ENCODE assay signal across 1 cellular context in genomic region chr12:39587247-39587646, GRCh38.
TF ChIP-seq lines count a peak whose summit lies in the region.

No MANE protein-coding gene starts in this region.

TF ChIP-seq in WTC11, 78 proteins besides CTCF, POLR2A, EP300 and RAD21 (continued from another document):
- TF ChIP-seq, protein P1, sequence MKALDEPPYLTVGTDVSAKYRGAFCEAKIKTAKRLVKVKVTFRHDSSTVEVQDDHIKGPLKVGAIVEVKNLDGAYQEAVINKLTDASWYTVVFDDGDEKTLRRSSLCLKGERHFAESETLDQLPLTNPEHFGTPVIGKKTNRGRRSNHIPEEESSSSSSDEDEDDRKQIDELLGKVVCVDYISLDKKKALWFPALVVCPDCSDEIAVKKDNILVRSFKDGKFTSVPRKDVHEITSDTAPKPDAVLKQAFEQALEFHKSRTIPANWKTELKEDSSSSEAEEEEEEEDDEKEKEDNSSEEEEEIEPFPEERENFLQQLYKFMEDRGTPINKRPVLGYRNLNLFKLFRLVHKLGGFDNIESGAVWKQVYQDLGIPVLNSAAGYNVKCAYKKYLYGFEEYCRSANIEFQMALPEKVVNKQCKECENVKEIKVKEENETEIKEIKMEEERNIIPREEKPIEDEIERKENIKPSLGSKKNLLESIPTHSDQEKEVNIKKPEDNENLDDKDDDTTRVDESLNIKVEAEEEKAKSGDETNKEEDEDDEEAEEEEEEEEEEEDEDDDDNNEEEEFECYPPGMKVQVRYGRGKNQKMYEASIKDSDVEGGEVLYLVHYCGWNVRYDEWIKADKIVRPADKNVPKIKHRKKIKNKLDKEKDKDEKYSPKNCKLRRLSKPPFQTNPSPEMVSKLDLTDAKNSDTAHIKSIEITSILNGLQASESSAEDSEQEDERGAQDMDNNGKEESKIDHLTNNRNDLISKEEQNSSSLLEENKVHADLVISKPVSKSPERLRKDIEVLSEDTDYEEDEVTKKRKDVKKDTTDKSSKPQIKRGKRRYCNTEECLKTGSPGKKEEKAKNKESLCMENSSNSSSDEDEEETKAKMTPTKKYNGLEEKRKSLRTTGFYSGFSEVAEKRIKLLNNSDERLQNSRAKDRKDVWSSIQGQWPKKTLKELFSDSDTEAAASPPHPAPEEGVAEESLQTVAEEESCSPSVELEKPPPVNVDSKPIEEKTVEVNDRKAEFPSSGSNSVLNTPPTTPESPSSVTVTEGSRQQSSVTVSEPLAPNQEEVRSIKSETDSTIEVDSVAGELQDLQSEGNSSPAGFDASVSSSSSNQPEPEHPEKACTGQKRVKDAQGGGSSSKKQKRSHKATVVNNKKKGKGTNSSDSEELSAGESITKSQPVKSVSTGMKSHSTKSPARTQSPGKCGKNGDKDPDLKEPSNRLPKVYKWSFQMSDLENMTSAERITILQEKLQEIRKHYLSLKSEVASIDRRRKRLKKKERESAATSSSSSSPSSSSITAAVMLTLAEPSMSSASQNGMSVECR (CRISPR knock-in tag; IDR thresholded peaks at IDR 0.05; ENCODE audit: borderline replicate concordance), result no peak
- TF ChIP-seq SMAD4 (CRISPR knock-in tag; IDR thresholded peaks at IDR 0.05) (no peak), ZNF423 (CRISPR knock-in tag; IDR thresholded peaks at IDR 0.05) (no peak), CBFB (CRISPR knock-in tag; IDR thresholded peaks at IDR 0.05; ENCODE audit: low read depth) (no peak), ZNF219 (CRISPR knock-in tag; IDR thresholded peaks at IDR 0.05; ENCODE audit: borderline replicate concordance) (no peak), E2F1 (CRISPR knock-in tag; IDR thresholded peaks at IDR 0.05) (no peak), RELA (CRISPR knock-in tag; IDR thresholded peaks at IDR 0.05; ENCODE audit: borderline replicate concordance) (no peak)
- TF ChIP-seq, protein P2, sequence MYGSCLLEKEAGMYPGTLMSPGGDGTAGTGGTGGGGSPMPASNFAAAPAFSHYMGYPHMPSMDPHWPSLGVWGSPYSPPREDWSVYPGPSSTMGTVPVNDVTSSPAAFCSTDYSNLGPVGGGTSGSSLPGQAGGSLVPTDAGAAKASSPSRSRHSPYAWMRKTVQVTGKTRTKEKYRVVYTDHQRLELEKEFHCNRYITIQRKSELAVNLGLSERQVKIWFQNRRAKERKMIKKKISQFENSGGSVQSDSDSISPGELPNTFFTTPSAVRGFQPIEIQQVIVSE (CRISPR knock-in tag; IDR thresholded peaks at IDR 0.05; ENCODE audit: borderline replicate concordance), result no peak
- TF ChIP-seq, protein P3, sequence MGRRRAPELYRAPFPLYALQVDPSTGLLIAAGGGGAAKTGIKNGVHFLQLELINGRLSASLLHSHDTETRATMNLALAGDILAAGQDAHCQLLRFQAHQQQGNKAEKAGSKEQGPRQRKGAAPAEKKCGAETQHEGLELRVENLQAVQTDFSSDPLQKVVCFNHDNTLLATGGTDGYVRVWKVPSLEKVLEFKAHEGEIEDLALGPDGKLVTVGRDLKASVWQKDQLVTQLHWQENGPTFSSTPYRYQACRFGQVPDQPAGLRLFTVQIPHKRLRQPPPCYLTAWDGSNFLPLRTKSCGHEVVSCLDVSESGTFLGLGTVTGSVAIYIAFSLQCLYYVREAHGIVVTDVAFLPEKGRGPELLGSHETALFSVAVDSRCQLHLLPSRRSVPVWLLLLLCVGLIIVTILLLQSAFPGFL (CRISPR knock-in tag; IDR thresholded peaks at IDR 0.05; ENCODE audit: borderline replicate concordance), result no peak
TF ChIP-seq in WTC11: peak in this region for 0.
